1 cellular context compared by ENCODE assay signal in genomic region chr6:52419809-52420667, GRCh38.
TF ChIP-seq lines count a peak whose summit lies in the region.

TSS of gene EFHC1 (plus strand) at chr6:52420342. CDS start at chr6:52420411, 69 bp downstream.

TF ChIP-seq in HEK293, 187 proteins besides CTCF, POLR2A, EP300 and RAD21 (continued from another document and continues in another):
- TF ChIP-seq, protein P1, sequence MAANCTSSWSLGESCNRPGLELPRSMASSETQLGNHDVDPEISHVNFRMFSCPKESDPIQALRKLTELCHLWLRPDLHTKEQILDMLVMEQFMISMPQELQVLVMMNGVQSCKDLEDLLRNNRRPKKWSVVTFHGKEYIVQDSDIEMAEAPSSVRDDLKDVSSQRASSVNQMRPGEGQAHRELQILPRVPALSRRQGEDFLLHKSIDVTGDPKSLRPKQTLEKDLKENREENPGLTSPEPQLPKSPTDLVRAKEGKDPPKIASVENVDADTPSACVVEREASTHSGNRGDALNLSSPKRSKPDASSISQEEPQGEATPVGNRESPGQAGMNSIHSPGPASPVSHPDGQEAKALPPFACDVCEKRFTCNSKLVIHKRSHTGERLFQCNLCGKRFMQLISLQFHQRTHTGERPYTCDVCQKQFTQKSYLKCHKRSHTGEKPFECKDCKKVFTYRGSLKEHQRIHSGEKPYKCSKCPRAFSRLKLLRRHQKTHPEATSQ (tag by site-specific recombination; IDR thresholded peaks at IDR 0.05), result peak; percentile 87; the same call in 1 of the 2 replicates
- TF ChIP-seq, protein P2, sequence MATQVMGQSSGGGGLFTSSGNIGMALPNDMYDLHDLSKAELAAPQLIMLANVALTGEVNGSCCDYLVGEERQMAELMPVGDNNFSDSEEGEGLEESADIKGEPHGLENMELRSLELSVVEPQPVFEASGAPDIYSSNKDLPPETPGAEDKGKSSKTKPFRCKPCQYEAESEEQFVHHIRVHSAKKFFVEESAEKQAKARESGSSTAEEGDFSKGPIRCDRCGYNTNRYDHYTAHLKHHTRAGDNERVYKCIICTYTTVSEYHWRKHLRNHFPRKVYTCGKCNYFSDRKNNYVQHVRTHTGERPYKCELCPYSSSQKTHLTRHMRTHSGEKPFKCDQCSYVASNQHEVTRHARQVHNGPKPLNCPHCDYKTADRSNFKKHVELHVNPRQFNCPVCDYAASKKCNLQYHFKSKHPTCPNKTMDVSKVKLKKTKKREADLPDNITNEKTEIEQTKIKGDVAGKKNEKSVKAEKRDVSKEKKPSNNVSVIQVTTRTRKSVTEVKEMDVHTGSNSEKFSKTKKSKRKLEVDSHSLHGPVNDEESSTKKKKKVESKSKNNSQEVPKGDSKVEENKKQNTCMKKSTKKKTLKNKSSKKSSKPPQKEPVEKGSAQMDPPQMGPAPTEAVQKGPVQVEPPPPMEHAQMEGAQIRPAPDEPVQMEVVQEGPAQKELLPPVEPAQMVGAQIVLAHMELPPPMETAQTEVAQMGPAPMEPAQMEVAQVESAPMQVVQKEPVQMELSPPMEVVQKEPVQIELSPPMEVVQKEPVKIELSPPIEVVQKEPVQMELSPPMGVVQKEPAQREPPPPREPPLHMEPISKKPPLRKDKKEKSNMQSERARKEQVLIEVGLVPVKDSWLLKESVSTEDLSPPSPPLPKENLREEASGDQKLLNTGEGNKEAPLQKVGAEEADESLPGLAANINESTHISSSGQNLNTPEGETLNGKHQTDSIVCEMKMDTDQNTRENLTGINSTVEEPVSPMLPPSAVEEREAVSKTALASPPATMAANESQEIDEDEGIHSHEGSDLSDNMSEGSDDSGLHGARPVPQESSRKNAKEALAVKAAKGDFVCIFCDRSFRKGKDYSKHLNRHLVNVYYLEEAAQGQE (tag by site-specific recombination; IDR thresholded peaks at IDR 0.05), result peak; percentile 29; the same call in 1 of the 2 replicates
- TF ChIP-seq ZNF112 (tag by site-specific recombination; IDR thresholded peaks at IDR 0.05) (no peak), ZNF335 (tag by site-specific recombination; conservative IDR thresholded peaks at IDR 0.05) (peak; percentile 98), YY2 (tag by site-specific recombination; IDR thresholded peaks at IDR 0.05) (peak; percentile 69; the same call in 1 of the 2 replicates), ZNF624 (tag by site-specific recombination; IDR thresholded peaks at IDR 0.05) (no peak), ZNF148 (tag by site-specific recombination; IDR thresholded peaks at IDR 0.05; ENCODE audit: borderline replicate concordance) (no peak), ZNF639 (tag by site-specific recombination; IDR thresholded peaks at IDR 0.05) (no peak; the same call in 1 of the 2 replicates), SP3 (tag by site-specific recombination; IDR thresholded peaks at IDR 0.05) (peak; percentile 98), ZNF664 (tag by site-specific recombination; IDR thresholded peaks at IDR 0.05) (no peak), PRDM4 (tag by site-specific recombination; IDR thresholded peaks at IDR 0.05) (no peak), SETDB1 (IDR thresholded peaks at IDR 0.05; ENCODE audit: insufficient read length, low read length) (no peak), ZSCAN23 (tag by site-specific recombination; IDR thresholded peaks at IDR 0.05) (0 out of 2 replicates have a peak, but pooled peaks have one; percentile 6), ZNF366 (tag by site-specific recombination; conservative IDR thresholded peaks at IDR 0.05) (peak; percentile 45), GLIS1 (tag by site-specific recombination; IDR thresholded peaks at IDR 0.05) (0 out of 2 replicates have a peak, but pooled peaks have one; percentile 28), ZNF558 (tag by site-specific recombination; IDR thresholded peaks at IDR 0.05) (no peak), ZNF660 (tag by site-specific recombination; IDR thresholded peaks at IDR 0.05) (peak; percentile 81), OSR2 (tag by site-specific recombination; IDR thresholded peaks at IDR 0.05) (no peak), ZEB2 (tag by site-specific recombination; IDR thresholded peaks at IDR 0.05) (0 out of 2 replicates have a peak, but pooled peaks have one; percentile 22), ZNF843 (tag by site-specific recombination; IDR thresholded peaks at IDR 0.05) (0 out of 2 replicates have a peak, but pooled peaks have one; percentile 48), KLF8 (tag by site-specific recombination; IDR thresholded peaks at IDR 0.05) (peak; percentile 84), MYNN (tag by site-specific recombination; IDR thresholded peaks at IDR 0.05; ENCODE audit: borderline replicate concordance) (peak; percentile 98), ZNF426 (tag by site-specific recombination; IDR thresholded peaks at IDR 0.05) (no peak), ZBTB26 (tag by site-specific recombination; optimal IDR thresholded peaks at IDR 0.05) (peak; percentile 97), ZNF561 (tag by site-specific recombination; IDR thresholded peaks at IDR 0.05; ENCODE audit: borderline replicate concordance) (0 out of 2 replicates have a peak, but pooled peaks have one; percentile 17), SP7 (tag by site-specific recombination; IDR thresholded peaks at IDR 0.05) (peak; percentile 51), ZNF24 (tag by site-specific recombination; IDR thresholded peaks at IDR 0.05) (peak; percentile 53; the same call in 1 of the 2 replicates), KLF10 (tag by site-specific recombination; IDR thresholded peaks at IDR 0.05) (peak; percentile 59; the same call in 1 of the 2 replicates), ZNF544 (tag by site-specific recombination; IDR thresholded peaks at IDR 0.05) (no peak)
- TF ChIP-seq, protein P3, sequence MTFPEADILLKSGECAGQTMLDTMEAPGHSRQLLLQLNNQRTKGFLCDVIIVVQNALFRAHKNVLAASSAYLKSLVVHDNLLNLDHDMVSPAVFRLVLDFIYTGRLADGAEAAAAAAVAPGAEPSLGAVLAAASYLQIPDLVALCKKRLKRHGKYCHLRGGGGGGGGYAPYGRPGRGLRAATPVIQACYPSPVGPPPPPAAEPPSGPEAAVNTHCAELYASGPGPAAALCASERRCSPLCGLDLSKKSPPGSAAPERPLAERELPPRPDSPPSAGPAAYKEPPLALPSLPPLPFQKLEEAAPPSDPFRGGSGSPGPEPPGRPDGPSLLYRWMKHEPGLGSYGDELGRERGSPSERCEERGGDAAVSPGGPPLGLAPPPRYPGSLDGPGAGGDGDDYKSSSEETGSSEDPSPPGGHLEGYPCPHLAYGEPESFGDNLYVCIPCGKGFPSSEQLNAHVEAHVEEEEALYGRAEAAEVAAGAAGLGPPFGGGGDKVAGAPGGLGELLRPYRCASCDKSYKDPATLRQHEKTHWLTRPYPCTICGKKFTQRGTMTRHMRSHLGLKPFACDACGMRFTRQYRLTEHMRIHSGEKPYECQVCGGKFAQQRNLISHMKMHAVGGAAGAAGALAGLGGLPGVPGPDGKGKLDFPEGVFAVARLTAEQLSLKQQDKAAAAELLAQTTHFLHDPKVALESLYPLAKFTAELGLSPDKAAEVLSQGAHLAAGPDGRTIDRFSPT (tag by site-specific recombination; IDR thresholded peaks at IDR 0.05), result peak; percentile 85
- TF ChIP-seq, protein P4, sequence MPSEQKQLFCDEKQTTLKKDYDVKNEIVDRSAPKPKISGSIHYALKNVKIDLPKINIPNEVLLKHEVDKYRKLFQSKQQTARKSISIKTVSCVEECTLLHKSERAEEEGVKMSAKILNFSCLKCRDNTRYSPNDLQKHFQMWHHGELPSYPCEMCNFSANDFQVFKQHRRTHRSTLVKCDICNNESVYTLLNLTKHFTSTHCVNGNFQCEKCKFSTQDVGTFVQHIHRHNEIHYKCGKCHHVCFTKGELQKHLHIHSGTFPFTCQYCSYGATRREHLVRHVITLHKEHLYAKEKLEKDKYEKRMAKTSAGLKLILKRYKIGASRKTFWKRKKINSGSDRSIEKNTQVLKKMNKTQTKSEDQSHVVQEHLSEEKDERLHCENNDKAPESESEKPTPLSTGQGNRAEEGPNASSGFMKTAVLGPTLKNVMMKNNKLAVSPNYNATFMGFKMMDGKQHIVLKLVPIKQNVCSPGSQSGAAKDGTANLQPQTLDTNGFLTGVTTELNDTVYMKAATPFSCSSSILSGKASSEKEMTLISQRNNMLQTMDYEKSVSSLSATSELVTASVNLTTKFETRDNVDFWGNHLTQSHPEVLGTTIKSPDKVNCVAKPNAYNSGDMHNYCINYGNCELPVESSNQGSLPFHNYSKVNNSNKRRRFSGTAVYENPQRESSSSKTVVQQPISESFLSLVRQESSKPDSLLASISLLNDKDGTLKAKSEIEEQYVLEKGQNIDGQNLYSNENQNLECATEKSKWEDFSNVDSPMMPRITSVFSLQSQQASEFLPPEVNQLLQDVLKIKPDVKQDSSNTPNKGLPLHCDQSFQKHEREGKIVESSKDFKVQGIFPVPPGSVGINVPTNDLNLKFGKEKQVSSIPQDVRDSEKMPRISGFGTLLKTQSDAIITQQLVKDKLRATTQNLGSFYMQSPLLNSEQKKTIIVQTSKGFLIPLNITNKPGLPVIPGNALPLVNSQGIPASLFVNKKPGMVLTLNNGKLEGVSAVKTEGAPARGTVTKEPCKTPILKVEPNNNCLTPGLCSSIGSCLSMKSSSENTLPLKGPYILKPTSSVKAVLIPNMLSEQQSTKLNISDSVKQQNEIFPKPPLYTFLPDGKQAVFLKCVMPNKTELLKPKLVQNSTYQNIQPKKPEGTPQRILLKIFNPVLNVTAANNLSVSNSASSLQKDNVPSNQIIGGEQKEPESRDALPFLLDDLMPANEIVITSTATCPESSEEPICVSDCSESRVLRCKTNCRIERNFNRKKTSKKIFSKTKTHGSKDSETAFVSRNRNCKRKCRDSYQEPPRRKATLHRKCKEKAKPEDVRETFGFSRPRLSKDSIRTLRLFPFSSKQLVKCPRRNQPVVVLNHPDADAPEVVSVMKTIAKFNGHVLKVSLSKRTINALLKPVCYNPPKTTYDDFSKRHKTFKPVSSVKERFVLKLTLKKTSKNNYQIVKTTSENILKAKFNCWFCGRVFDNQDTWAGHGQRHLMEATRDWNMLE (tag by site-specific recombination; conservative IDR thresholded peaks at IDR 0.05; ENCODE audit: low read depth), result no peak
- TF ChIP-seq, protein P5, sequence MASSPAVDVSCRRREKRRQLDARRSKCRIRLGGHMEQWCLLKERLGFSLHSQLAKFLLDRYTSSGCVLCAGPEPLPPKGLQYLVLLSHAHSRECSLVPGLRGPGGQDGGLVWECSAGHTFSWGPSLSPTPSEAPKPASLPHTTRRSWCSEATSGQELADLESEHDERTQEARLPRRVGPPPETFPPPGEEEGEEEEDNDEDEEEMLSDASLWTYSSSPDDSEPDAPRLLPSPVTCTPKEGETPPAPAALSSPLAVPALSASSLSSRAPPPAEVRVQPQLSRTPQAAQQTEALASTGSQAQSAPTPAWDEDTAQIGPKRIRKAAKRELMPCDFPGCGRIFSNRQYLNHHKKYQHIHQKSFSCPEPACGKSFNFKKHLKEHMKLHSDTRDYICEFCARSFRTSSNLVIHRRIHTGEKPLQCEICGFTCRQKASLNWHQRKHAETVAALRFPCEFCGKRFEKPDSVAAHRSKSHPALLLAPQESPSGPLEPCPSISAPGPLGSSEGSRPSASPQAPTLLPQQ (tag by site-specific recombination; IDR thresholded peaks at IDR 0.05), result 0 out of 2 replicates have a peak, but pooled peaks have one; percentile 36
